10 cellular contexts compared by ENCODE assay signal in the genomic region with DNA sequence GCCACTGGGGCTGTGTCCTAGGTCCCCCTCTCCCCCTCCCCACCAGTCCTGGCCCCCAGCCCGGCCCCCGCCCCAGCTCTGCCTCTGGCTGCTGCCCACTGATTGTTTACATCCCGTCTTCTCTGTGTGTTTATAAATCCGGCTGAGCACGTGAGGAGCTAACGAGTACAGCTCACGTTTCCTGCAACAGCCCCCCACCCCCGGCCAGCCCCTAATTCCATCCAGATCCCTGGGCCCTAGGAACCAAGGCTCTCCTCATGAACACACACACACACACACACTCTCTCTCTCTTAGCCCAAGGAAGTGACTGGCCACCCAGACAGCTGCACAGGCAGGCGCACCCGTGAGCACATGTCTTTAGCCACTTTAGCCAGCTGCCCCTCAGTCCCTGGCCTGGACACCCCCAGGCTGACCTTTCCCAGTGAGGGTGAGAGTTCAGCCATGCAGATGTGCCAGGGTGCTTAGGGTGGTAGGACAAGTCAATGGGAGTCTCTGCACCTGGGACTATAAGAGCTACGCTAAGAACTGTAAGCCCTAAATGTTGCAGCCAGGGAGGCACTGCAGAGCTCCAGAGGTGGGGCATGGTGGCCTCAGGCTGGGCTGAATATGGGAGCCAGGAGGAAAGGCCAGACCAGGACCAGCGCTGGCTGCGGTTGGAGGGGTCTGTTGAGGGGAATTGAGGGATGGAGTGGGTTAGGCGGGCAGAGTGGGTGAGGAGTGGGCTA. TPM values are rescaled to one million over a fixed set of nuclear protein-coding genes. Genes with fewer than 3 reads are reported as not detected.
DNase-seq lines count a peak whose midpoint lies in the region; ATAC-seq and TF ChIP-seq lines count a peak whose summit lies in the region.
"Had no signal": no experiment of that assay in that cellular context is flagged by ENCODE, and none has a peak within 500 bp of the region (broad histone marks: within the 10 kb centered on the region; RNA-seq: fewer than 3 reads in every experiment).

No MANE protein-coding gene starts in this region.

- H3K4me3 Mint-ChIP-seq in CD14-positive monocyte, result peak overlapping the region in 1 of 2 donors; percentile 43
- H3K4me3 Mint-ChIP-seq in osteocyte (ENCODE audit: unreplicated experiment), result peak overlapping the region; percentile 44

- no peaks in the 10 kb centered on the region for H3K27me3 ChIP-seq in esophagus muscularis mucosa

- peaks cover 4 to 34% (median 22%) of the 10 kb centered on the region in 3 donors for H3K27me3 Mint-ChIP-seq in CD14-positive monocyte (ENCODE audit: low read depth in 3 of 3)
- H3K27me3 Mint-ChIP-seq in osteocyte (ENCODE audit: unreplicated experiment), result no peaks in the 10 kb centered on the region

- H3K9me3 Mint-ChIP-seq in CD14-positive monocyte, result peaks cover 0 to 5% (median 0%) of the 10 kb centered on the region in 7 donors
- no peaks in the 10 kb centered on the region for H3K9me3 Mint-ChIP-seq in osteocyte (ENCODE audit: unreplicated experiment)

- no peak for ATAC-seq in HG02759 (IDR thresholded peaks at IDR 0.05; ENCODE audit: unreplicated experiment)

- peaks cover 62 to 92% (median 89%) of the 10 kb centered on the region in 4 donors for H3K4me1 ChIP-seq in esophagus muscularis mucosa

- H3K4me1 Mint-ChIP-seq in CD14-positive monocyte (peaks cover 75% of the 10 kb centered on the region), osteocyte (ENCODE audit: unreplicated experiment) (peaks cover 64% of the 10 kb centered on the region)

- H3K27ac ChIP-seq in esophagus muscularis mucosa (replicated peaks in 1 of 4), result peak overlapping the region; percentile 98 to 99 (median 99)
- H3K27ac ChIP-seq: lower lobe of right lung had no signal

- H3K36me3 Mint-ChIP-seq in CD14-positive monocyte (peaks cover 27 to 32% of the 10 kb centered on the region in 2 donors), osteocyte (ENCODE audit: unreplicated experiment) (peaks cover 4% of the 10 kb centered on the region)

- intact Hi-C loops in CD14-positive monocyte (cut with micrococcal nuclease) (loop anchor here (1.0 to 5.0 kb wide), 3 partner anchors 11 to 98 kb away; no protein-coding TSS in a partner anchor), esophagus muscularis mucosa (cut with DNase I) (no loop called here)

- WGBS in esophagus muscularis mucosa, result 49% methylated on average over 10 of the region's 14 CpGs

- no peaks in the 10 kb centered on the region for H3K9me3 ChIP-seq in esophagus muscularis mucosa
- H3K9me3 ChIP-seq: lower lobe of right lung had no signal

- TF ChIP-seq POLR2A in esophagus muscularis mucosa (IDR thresholded peaks at IDR 0.05; ENCODE audit: low read depth), result no peak

- peak overlapping the region in 5 of 7 donors; percentile 64 to 86 (median 81) for H3K27ac Mint-ChIP-seq in CD14-positive monocyte
- peak overlapping the region; percentile 75 for H3K27ac Mint-ChIP-seq in osteocyte (ENCODE audit: unreplicated experiment)

- H3K4me3 ChIP-seq in esophagus muscularis mucosa, result peak overlapping the region; percentile 25 to 94 (median 80)

- H3K36me3 ChIP-seq in esophagus muscularis mucosa, result no peaks in the 10 kb centered on the region
- H3K36me3 ChIP-seq: lower lobe of right lung had no signal

- no peak for TF ChIP-seq EP300 in esophagus muscularis mucosa (IDR thresholded peaks at IDR 0.05)

- TF ChIP-seq CTCF in CD14-positive monocyte (IDR thresholded peaks at IDR 0.05), result no peak
- no peak for TF ChIP-seq CTCF in esophagus muscularis mucosa (IDR thresholded peaks at IDR 0.05)
- no peak for TF ChIP-seq CTCF in osteocyte (IDR thresholded peaks at IDR 0.05)

- peak; percentile 42 for DNase-seq in CD14-positive monocyte (ENCODE audit: low spot score)
- DNase-seq in NCI-H146 (lab: John Stamatoyannopoulos, UW), result peak; percentile 51
- DNase-seq in esophagus muscularis mucosa (ENCODE audit: extremely low spot score), result no peak
- no peak for DNase-seq in osteocyte (ENCODE audit: extremely low spot score, unreplicated experiment)
- no peak for DNase-seq in activated effector memory CD4-positive, alpha-beta T cell treated with anti-CD3 and anti-CD28 coated beads, Interleukin-2, amount 50 U/mL, for 16 hours
- DNase-seq in NCI-H510A treated with DMSO at 0.1 percent for 48 hours (lab: John Stamatoyannopoulos, UW), result no peak
- DNase-seq in germinal center (ENCODE audit: low spot score), result no peak
- DNase-seq: GDM1 had no signal

RNA-seq across cellular contexts. Expression of gene CLCF1, which starts 2.9 kb away (rescaled TPM):
- polyA plus RNA-seq in CD14-positive monocyte, result under 1 TPM; 0.44 to 0.94 TPM
- 10 to 100 TPM in 3 of 4 donors, 1 to 10 TPM in 1; 8.3 to 28.3 (median 11.8) TPM for total RNA-seq in esophagus muscularis mucosa
- 7.2 and 7.8 TPM in 2 replicates for total RNA-seq in osteocyte

RNA-seq across cellular contexts. Expression of gene POLD4, which starts 17.2 kb away (rescaled TPM):
- polyA plus RNA-seq in CD14-positive monocyte, result 100 to 1,000 TPM; 157 to 176 TPM
- total RNA-seq in esophagus muscularis mucosa, result 100 to 1,000 TPM in 1 of 4 donors, 10 to 100 TPM in 3; 77.2 to 106 (median 83.1) TPM
- total RNA-seq in osteocyte, result 53.2 and 64.0 TPM in 2 replicates

RNA-seq across cellular contexts. Expression of gene RAD9A, which starts 21.3 kb away (rescaled TPM):
- 1 to 10 TPM; 3.7 to 3.8 TPM for polyA plus RNA-seq in CD14-positive monocyte
- total RNA-seq in esophagus muscularis mucosa (10 to 100 TPM; 10.7 to 16.7 (median 12.7) TPM), osteocyte (18.5 TPM in 2 replicates)

RNA-seq across cellular contexts. Expression of gene PPP1CA, which starts 31.1 kb away (rescaled TPM):
- polyA plus RNA-seq in CD14-positive monocyte, result 100 to 1,000 TPM; 461 to 551 TPM
- 10 to 100 TPM; 56.9 to 87.3 (median 78.7) TPM for total RNA-seq in esophagus muscularis mucosa
- total RNA-seq in osteocyte, result 132 and 140 TPM in 2 replicates

RNA-seq across cellular contexts. Expression of gene TBC1D10C, which starts 33.4 kb away (rescaled TPM):
- 10 to 100 TPM; 68.6 to 72.9 TPM for polyA plus RNA-seq in CD14-positive monocyte
- 1 to 10 TPM in 3 of 4 donors, under 1 TPM in 1; 0.57 to 2.8 (median 1.2) TPM for total RNA-seq in esophagus muscularis mucosa
- total RNA-seq in osteocyte, result not detected in 2 replicates

Comparison
In these comparisons a context has a peak if more than half of its experiments do, and no peak if none do; other contexts are left out.
1. DNase-seq: peak in CD14-positive monocyte (single experiment) and NCI-H146 (single experiment); none in esophagus muscularis mucosa (single experiment), osteocyte (single experiment), activated effector memory CD4-positive, alpha-beta T cell treated with anti-CD3 and anti-CD28 coated beads, Interleukin-2, amount 50 U/mL, for 16 hours (single experiment), NCI-H510A treated with DMSO at 0.1 percent for 48 hours (single experiment) and germinal center (single experiment).